Comparison of ENCODE assay signal across 1 cellular context in the genomic region with DNA sequence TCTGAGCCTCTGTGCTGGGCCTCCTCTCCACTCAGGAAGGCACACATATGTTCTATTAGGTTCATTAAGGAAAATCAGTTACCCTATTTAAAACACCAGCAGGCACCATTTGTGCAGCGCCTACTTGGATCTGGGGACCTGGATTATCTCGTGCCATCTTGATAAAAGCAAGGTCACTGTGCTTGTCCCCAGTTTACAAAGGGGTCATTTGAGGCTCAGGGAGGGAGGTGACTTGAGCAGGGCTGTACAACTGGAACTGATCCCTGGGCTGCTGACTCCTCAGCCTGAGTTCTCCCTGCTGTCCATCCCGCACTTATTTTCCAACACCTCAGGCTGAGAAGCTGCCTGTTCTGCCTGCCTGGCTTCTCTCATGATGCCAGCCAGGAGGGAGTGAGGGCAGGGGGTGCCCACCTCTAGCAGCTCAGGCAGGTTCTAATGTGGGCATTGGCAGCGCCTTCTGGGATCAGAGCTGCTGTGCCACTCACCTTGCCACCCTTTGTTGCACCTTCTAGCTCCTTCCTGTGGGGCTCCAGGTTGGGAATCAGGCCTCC.
TF ChIP-seq lines count a peak whose summit lies in the region.

No MANE protein-coding gene starts in this region.

TF ChIP-seq in H1, 55 proteins besides CTCF, POLR2A, EP300 and RAD21 (continued from another document):
- no peak for TF ChIP-seq CBX8 (IDR thresholded peaks at IDR 0.05; ENCODE audit: borderline replicate concordance, low read depth, low read length)
- no peak for TF ChIP-seq CREB1 (IDR thresholded peaks at IDR 0.05)
- TF ChIP-seq TAF1 (IDR thresholded peaks at IDR 0.05; ENCODE audit: low read depth, low read length), result no peak
- no peak for TF ChIP-seq POU5F1 (IDR thresholded peaks at IDR 0.05; ENCODE audit: low read depth, low read length)
- no peak for TF ChIP-seq CHD7 (IDR thresholded peaks at IDR 0.05; ENCODE audit: insufficient replicate concordance, low read length)
- no peak for TF ChIP-seq USF2 (IDR thresholded peaks at IDR 0.05; ENCODE audit: low read length)
- TF ChIP-seq ATF3 (IDR thresholded peaks at IDR 0.05; ENCODE audit: insufficient read depth, low read depth, low read length), result no peak
- TF ChIP-seq SIX5 (IDR thresholded peaks at IDR 0.05; ENCODE audit: low read depth, low read length), result no peak
